10 cellular contexts compared by ENCODE assay signal in genomic region chr20:49983848-49984408, GRCh38. TPM values are rescaled to one million over a fixed set of nuclear protein-coding genes. Genes with fewer than 3 reads are reported as not detected.
DNase-seq lines count a peak whose midpoint lies in the region; ATAC-seq, FAIRE-seq and TF ChIP-seq lines count a peak whose summit lies in the region.
"Had no signal": no experiment of that assay in that cellular context is flagged by ENCODE, and none has a peak within 500 bp of the region (broad histone marks: within the 10 kb centered on the region; RNA-seq: fewer than 3 reads in every experiment).

No MANE protein-coding gene starts in this region.

- peaks cover 31% of the 10 kb centered on the region for H3K27me3 ChIP-seq in NT2/D1 (ENCODE audit: insufficient read depth, insufficient read length)
- H3K27me3 ChIP-seq in esophagus muscularis mucosa, result no peaks in the 10 kb centered on the region

- H3K27ac ChIP-seq in esophagus muscularis mucosa (replicated peaks in 1 of 4), result peak overlapping the region; percentile 53 to 75 (median 69)

- no peaks in the 10 kb centered on the region for H3K9me3 Mint-ChIP-seq in natural killer cell

- TF ChIP-seq POLR2A in esophagus muscularis mucosa (IDR thresholded peaks at IDR 0.05; ENCODE audit: low read depth) (no peak), GM12892 (IDR thresholded peaks at IDR 0.05; ENCODE audit: low read depth, low read length) (no peak)

- H3K4me3 ChIP-seq in AG09309 (ENCODE audit: control insufficient read depth, low read depth, low read length) (peak overlapping the region; percentile 89), NT2/D1 (ENCODE audit: insufficient read length, low read depth) (peak overlapping the region; percentile 69), esophagus muscularis mucosa (peak overlapping the region; percentile 53 to 65 (median 56))

- no peak overlapping the region for H3K27ac Mint-ChIP-seq in natural killer cell

- H3K4me3 Mint-ChIP-seq in natural killer cell, result peak overlapping the region; percentile 65

- H3K36me3 Mint-ChIP-seq in natural killer cell, result no peaks in the 10 kb centered on the region

- H3K9me3 ChIP-seq in NT2/D1 (ENCODE audit: insufficient read depth, low read length), result no peaks in the 10 kb centered on the region
- H3K9me3 ChIP-seq in esophagus muscularis mucosa, result no peaks in the 10 kb centered on the region

- DNase-seq in AG09309 (ENCODE audit: low read depth) (no peak), NT2/D1 (ENCODE audit: low read depth, low spot score) (no peak), esophagus muscularis mucosa (ENCODE audit: extremely low spot score) (no peak), natural killer cell (no peak), posterior vena cava (ENCODE audit: low spot score) (no peak), GM12892 (ENCODE audit: insufficient read length) (no peak)

- H3K4me1 ChIP-seq in NT2/D1 (ENCODE audit: insufficient read depth, insufficient read length) (peaks cover 47% of the 10 kb centered on the region), esophagus muscularis mucosa (peaks cover 36 to 79% (median 73%) of the 10 kb centered on the region in 4 donors)

- intact Hi-C loops in esophagus muscularis mucosa (cut with DNase I) (loop anchor here (5.0 kb wide), 1 partner anchor 188 kb away; no protein-coding TSS in a partner anchor), natural killer cell (cut with micrococcal nuclease) (no loop called here), posterior vena cava (cut with DNase I) (loop anchor here (5.0 to 10.0 kb wide), 3 partner anchors 43 to 191 kb away; no protein-coding TSS in a partner anchor)

- peaks cover 0 to 8% of the 10 kb centered on the region in 2 donors for H3K27me3 Mint-ChIP-seq in natural killer cell (ENCODE audit: low read depth in 2 of 2)

- H3K4me1 Mint-ChIP-seq in natural killer cell, result peaks cover 5 to 34% of the 10 kb centered on the region in 2 donors

- no peak for ATAC-seq in natural killer cell
- no peak for ATAC-seq in GM19035 (IDR thresholded peaks at IDR 0.05; ENCODE audit: unreplicated experiment)
- no peak for ATAC-seq in HG03159 (IDR thresholded peaks at IDR 0.05; ENCODE audit: unreplicated experiment)

- H3K36me3 ChIP-seq in NT2/D1 (ENCODE audit: insufficient read depth, insufficient read length, low read length), result peaks cover 54% of the 10 kb centered on the region
- peaks cover 0 to 15% (median 5%) of the 10 kb centered on the region in 4 donors for H3K36me3 ChIP-seq in esophagus muscularis mucosa

- no peak for TF ChIP-seq EP300 in esophagus muscularis mucosa (IDR thresholded peaks at IDR 0.05)

- H3K9ac ChIP-seq in NT2/D1 (ENCODE audit: insufficient read length, low read depth), result peak overlapping the region; percentile 95

- no peak for FAIRE-seq in GM12892 (lab: Jason Lieb, UNC)
- FAIRE-seq: bronchial epithelial cell, RCC 7860 had no signal

- 71% methylated on average over 18 of the region's 18 CpGs for WGBS in esophagus muscularis mucosa

- no peak for TF ChIP-seq CTCF in AG09309 (IDR thresholded peaks at IDR 0.05; ENCODE audit: control insufficient read depth, insufficient read depth, low read depth, low read length, missing control alignments)
- no peak for TF ChIP-seq CTCF in esophagus muscularis mucosa (IDR thresholded peaks at IDR 0.05)
- no peak for TF ChIP-seq CTCF in natural killer cell (IDR thresholded peaks at IDR 0.05)

RNA-seq across cellular contexts. Expression of gene SNAI1, which starts 1.1 kb away (rescaled TPM):
- total RNA-seq in esophagus muscularis mucosa, result 1 to 10 TPM in 3 of 4 donors, under 1 TPM in 1; 0.83 to 5.3 (median 3.0) TPM
- total RNA-seq in natural killer cell, result 1 to 10 TPM; 1.5 to 2.4 (median 2.1) TPM
- total RNA-seq in posterior vena cava, result 1 to 10 TPM; 8.6 to 8.9 TPM
- 0.36 TPM for polyA plus RNA-seq in GM12892 (2012; ENCODE audit: missing spikeins)
- total RNA-seq: bronchial epithelial cell had no signal

RNA-seq across cellular contexts. Expression of gene RNF114, which starts 47.7 kb away (rescaled TPM):
- total RNA-seq in esophagus muscularis mucosa, result 100 to 1,000 TPM in 1 of 4 donors, 10 to 100 TPM in 3; 65.2 to 142 (median 78.1) TPM
- total RNA-seq in natural killer cell, result 100 to 1,000 TPM in 2 of 3 donors, 10 to 100 TPM in 1; 92.3 to 108 (median 100) TPM
- total RNA-seq in posterior vena cava, result 10 to 100 TPM; 44.8 to 46.6 TPM
- polyA plus RNA-seq in GM12892 (2012; ENCODE audit: missing spikeins), result 50.3 TPM
